Comparison of ENCODE assay signal across 28 cellular contexts in genomic region chr14:45940318-45940717, GRCh38.
"Had no signal": no experiment of that assay in that cellular context is flagged by ENCODE, and none has a peak within 500 bp of the region (broad histone marks: within the 10 kb centered on the region; RNA-seq: fewer than 3 reads in every experiment).

No MANE protein-coding gene starts in this region.

- H3K4me1 ChIP-seq: adrenal gland, body of pancreas, esophagus squamous epithelium, left lung, lower lobe of right lung, neural progenitor cell, suprapubic skin, tibial artery, upper lobe of right lung had no signal

- H3K9ac ChIP-seq: neural progenitor cell had no signal

- H3K27me3 ChIP-seq: adrenal gland, body of pancreas, esophagus squamous epithelium, left lung, neural progenitor cell, suprapubic skin, tibial artery, upper lobe of right lung had no signal

- H3K36me3 ChIP-seq: adrenal gland, esophagus squamous epithelium, left lung, lower lobe of right lung, neural progenitor cell, suprapubic skin, tibial artery, upper lobe of right lung had no signal

- H3K4me3 ChIP-seq: adrenal gland, body of pancreas, esophagus squamous epithelium, left lung, lower lobe of right lung, neural progenitor cell, suprapubic skin, tibial artery, upper lobe of right lung had no signal

- H3K36me3 Mint-ChIP-seq: activated naive CD8-positive, alpha-beta T cell treated with anti-CD3 and anti-CD28 coated beads for 36 hours; natural killer cell; neural progenitor cell had no signal

- H3K4me3 Mint-ChIP-seq: activated naive CD4-positive, alpha-beta T cell treated with anti-CD3 and anti-CD28 coated beads for 36 hours; activated naive CD8-positive, alpha-beta T cell treated with anti-CD3 and anti-CD28 coated beads for 36 hours; dendritic cell treated with granulocyte-macrophage colony-stimulating factor and Interleukin-4, amounts not matched to agents 40 ng/mL and 50 ng/mL, for 4 days; natural killer cell; neural progenitor cell; T-helper 2 cell treated with Interferon-gamma antibody and Interleukin-4, amounts not matched to agents 5 μg/mL and 100 μg/mL, for 36 hours had no signal

- H3K27ac ChIP-seq: adrenal gland, body of pancreas, epithelial cell of prostate, esophagus squamous epithelium, left lung, lower lobe of right lung, neural progenitor cell, suprapubic skin, tibial artery, upper lobe of right lung had no signal

- H3K9me3 Mint-ChIP-seq: neural progenitor cell had no signal

- H2AFZ ChIP-seq: neural progenitor cell had no signal

- H3K9me3 ChIP-seq: body of pancreas, esophagus squamous epithelium, lower lobe of right lung, suprapubic skin, upper lobe of right lung had no signal

- ATAC-seq: activated CD4-positive, CD25-positive, alpha-beta regulatory T cell treated with anti-CD3 and anti-CD28 coated beads, Interleukin-2, amount 50 U/mL, for 24 hours; body of pancreas; left lung; lower lobe of right lung; natural killer cell; right cardiac atrium; upper lobe of right lung had no signal

- H3K27me3 Mint-ChIP-seq: activated naive CD8-positive, alpha-beta T cell treated with anti-CD3 and anti-CD28 coated beads for 36 hours; dendritic cell treated with granulocyte-macrophage colony-stimulating factor and Interleukin-4, amounts not matched to agents 40 ng/mL and 50 ng/mL, for 4 days had no signal

- H3K4me1 Mint-ChIP-seq: activated naive CD8-positive, alpha-beta T cell treated with anti-CD3 and anti-CD28 coated beads for 36 hours; natural killer cell; neural progenitor cell had no signal

- H3K4me2 ChIP-seq: neural progenitor cell had no signal

- H3K27ac Mint-ChIP-seq: activated naive CD4-positive, alpha-beta T cell treated with anti-CD3 and anti-CD28 coated beads for 36 hours; activated naive CD8-positive, alpha-beta T cell treated with anti-CD3 and anti-CD28 coated beads for 36 hours; dendritic cell treated with granulocyte-macrophage colony-stimulating factor and Interleukin-4, amounts not matched to agents 40 ng/mL and 50 ng/mL, for 4 days; natural killer cell; neural progenitor cell; T-helper 2 cell treated with Interferon-gamma antibody and Interleukin-4, amounts not matched to agents 5 μg/mL and 100 μg/mL, for 36 hours had no signal

- DNase-seq: activated CD4-positive, alpha-beta T cell treated with anti-CD3 and anti-CD28 coated beads for 48 hours; activated CD4-positive, alpha-beta T cell treated with anti-CD3 and anti-CD28 coated beads, Interleukin-2, amount 50 U/mL, for 48 hours; activated CD8-positive, alpha-beta memory T cell treated with anti-CD3 and anti-CD28 coated beads for 24 hours; activated effector memory CD4-positive, alpha-beta T cell treated with Interleukin-2 at 50 U/mL for 16 hours; activated naive CD4-positive, alpha-beta T cell treated with anti-CD3 and anti-CD28 coated beads for 36 hours; activated naive CD8-positive, alpha-beta T cell treated with anti-CD3 and anti-CD28 coated beads for 36 hours; adrenal gland; aorta; body of pancreas; esophagus squamous epithelium; left lung; lower lobe of right lung; mesendoderm; natural killer cell; occipital lobe; right cardiac atrium; stimulated activated CD4-positive, alpha-beta T cell treated with anti-CD3 and anti-CD28 coated beads, Interleukin-15, amount 100 ng/mL, for 24 hours; stimulated activated CD4-positive, alpha-beta T cell treated with anti-CD3 and anti-CD28 coated beads, Interleukin-2, amount 100 ng/mL, for 24 hours; stimulated activated naive CD4-positive, alpha-beta T cell; tibial artery; upper lobe of right lung had no signal

- FAIRE-seq: frontal cortex had no signal
